ENCODE assay signal across 35 cellular contexts in genomic region chr10:58764087-58764747, GRCh38.
"Had no signal": no experiment of that assay in that cellular context is flagged by ENCODE, and none has a peak within 500 bp of the region (broad histone marks: within the 10 kb centered on the region; RNA-seq: fewer than 3 reads in every experiment).

No MANE protein-coding gene starts in this region.

- H3K27me3 Mint-ChIP-seq: activated B cell treated with CpG ODN at 0.5 μM for 24 hours; activated CD4-positive, alpha-beta memory T cell treated with anti-CD3 and anti-CD28 coated beads for 36 hours; activated naive CD4-positive, alpha-beta T cell treated with anti-CD3 and anti-CD28 coated beads, Interleukin-2, amount 10 ng/mL, durations not matched to agents 7 days and 5 days; central memory CD8-positive, alpha-beta T cell had no signal

- DNase-seq: activated B cell treated with CpG ODN at 0.5 μM for 24 hours; activated CD4-positive, alpha-beta memory T cell treated with anti-CD3 and anti-CD28 coated beads for 36 hours; activated CD4-positive, alpha-beta T cell treated with anti-CD3 and anti-CD28 coated beads for 4 hours; activated CD4-positive, alpha-beta T cell treated with anti-CD3 and anti-CD28 coated beads, Interleukin-2, amount 50 U/mL, for 1 hour; activated CD4-positive, CD25-positive, alpha-beta regulatory T cell treated with anti-CD3 and anti-CD28 coated beads, Interleukin-2, amount 50 U/mL, for 72 hours; activated CD8-positive, alpha-beta memory T cell treated with anti-CD3 and anti-CD28 coated beads, Interleukin-2, amount 50 U/mL, for 4 hours; activated gamma-delta T cell treated with Interleukin-2 at 50 U/mL for 16 hours; activated naive CD4-positive, alpha-beta T cell treated with anti-CD3 and anti-CD28 coated beads, Interleukin-2, amount 10 ng/mL, durations not matched to agents 7 days and 5 days; activated T-cell treated with anti-CD3 and anti-CD28 coated beads for 4 hours; activated T-cell treated with anti-CD3 and anti-CD28 coated beads, Interleukin-2, amount 50 U/mL, for 4 hours; amniotic stem cell; aorta; NCI-H1092 treated with DMSO at 0.1 percent for 48 hours; NCI-H1417; NCI-H146; NCI-H187; NCI-H2081; NCI-H226; NCI-H446 treated with DMSO at 0.1 percent for 48 hours; NCI-H524; NCI-H69; NCI-H82; SHP77; SJCRH30; SW 1271; T-helper 1 cell; T-helper 2 cell; T-helper 9 cell had no signal

- ATAC-seq: activated T-cell treated with anti-CD3 and anti-CD28 coated beads, Interleukin-2, amount 50 U/mL, for 4 hours; Panc1 had no signal

- H3K9ac ChIP-seq: KMS-11 had no signal

- H3K4me1 ChIP-seq: SJCRH30 had no signal

- H3K9me3 ChIP-seq: SJCRH30 had no signal

- H3K27me3 ChIP-seq: cardiac muscle cell, SJCRH30 had no signal

- H3K27ac Mint-ChIP-seq: activated B cell treated with CpG ODN at 0.5 μM for 24 hours; activated CD4-positive, alpha-beta memory T cell treated with anti-CD3 and anti-CD28 coated beads for 36 hours; activated naive CD4-positive, alpha-beta T cell treated with anti-CD3 and anti-CD28 coated beads, Interleukin-2, amount 10 ng/mL, durations not matched to agents 7 days and 5 days; activated naive CD8-positive, alpha-beta T cell; activated T-helper 1 cell treated with anti-CD3 and anti-CD28 coated beads, Interleukin-12 subunit alpha, Interleukin-12 subunit beta, Interleukin-2, Interleukin-4 antibody, amounts not matched to agents 30 ng/mL and 10 ng/mL and 1 ng/mL, durations not matched to agents 14 hours and 24 hours and 36 hours had no signal

- H3K4me1 Mint-ChIP-seq: activated B cell treated with CpG ODN at 0.5 μM for 24 hours; activated naive CD4-positive, alpha-beta T cell treated with anti-CD3 and anti-CD28 coated beads, Interleukin-2, amount 10 ng/mL, durations not matched to agents 7 days and 5 days; central memory CD8-positive, alpha-beta T cell had no signal

- H3K36me3 ChIP-seq: cardiac muscle cell, SJCRH30 had no signal

- H3K4me3 ChIP-seq: cardiac muscle cell, SJCRH30 had no signal

- H3K9me3 Mint-ChIP-seq: activated T-helper 1 cell treated with anti-CD3 and anti-CD28 coated beads, Interleukin-12 subunit alpha, Interleukin-12 subunit beta, Interleukin-2, Interleukin-4 antibody, amounts not matched to agents 30 ng/mL and 10 ng/mL and 1 ng/mL, durations not matched to agents 14 hours and 24 hours and 36 hours; central memory CD8-positive, alpha-beta T cell had no signal

- H3K4me3 Mint-ChIP-seq: activated B cell treated with CpG ODN at 0.5 μM for 24 hours; activated CD4-positive, alpha-beta memory T cell treated with anti-CD3 and anti-CD28 coated beads for 36 hours; activated naive CD4-positive, alpha-beta T cell treated with anti-CD3 and anti-CD28 coated beads, Interleukin-2, amount 10 ng/mL, durations not matched to agents 7 days and 5 days; activated naive CD8-positive, alpha-beta T cell; activated T-cell treated with anti-CD3 and anti-CD28 coated beads, Interleukin-2, amount 50 U/mL, for 4 hours; activated T-helper 1 cell treated with anti-CD3 and anti-CD28 coated beads, Interleukin-12 subunit alpha, Interleukin-12 subunit beta, Interleukin-2, Interleukin-4 antibody, amounts not matched to agents 30 ng/mL and 10 ng/mL and 1 ng/mL, durations not matched to agents 14 hours and 24 hours and 36 hours; central memory CD8-positive, alpha-beta T cell had no signal

- H3K27ac ChIP-seq: cardiac muscle cell, KMS-11, SJCRH30, VCaP had no signal

- H3K4me2 ChIP-seq: KMS-11 had no signal

- H3K36me3 Mint-ChIP-seq: activated CD4-positive, alpha-beta memory T cell treated with anti-CD3 and anti-CD28 coated beads for 36 hours; activated naive CD4-positive, alpha-beta T cell treated with anti-CD3 and anti-CD28 coated beads, Interleukin-2, amount 10 ng/mL, durations not matched to agents 7 days and 5 days; activated naive CD8-positive, alpha-beta T cell had no signal
